ENCODE assay signal across 34 cellular contexts in the genomic region with DNA sequence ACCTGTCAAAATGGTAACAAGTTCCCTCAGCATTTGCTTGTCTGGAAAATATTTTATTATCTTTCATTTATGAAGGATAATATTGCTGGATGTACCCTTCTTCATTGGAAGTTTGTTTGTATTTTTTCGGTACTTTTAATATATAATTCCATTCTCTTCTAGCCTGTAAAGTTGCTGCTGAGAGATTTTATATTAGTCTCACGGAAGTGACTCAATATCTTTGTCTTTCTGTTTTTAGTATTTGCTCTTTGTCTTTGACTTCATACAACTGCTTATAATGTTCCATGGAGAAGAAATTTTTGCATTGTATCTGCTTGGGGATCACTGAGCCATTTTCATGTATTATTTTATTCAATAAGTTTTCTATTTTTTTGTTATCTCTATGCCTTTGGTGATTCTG.
"Had no signal": no experiment of that assay in that cellular context is flagged by ENCODE, and none has a peak within 500 bp of the region (broad histone marks: within the 10 kb centered on the region; RNA-seq: fewer than 3 reads in every experiment).

No MANE protein-coding gene starts in this region.

- H3K4me3 Mint-ChIP-seq: activated B cell treated with CpG ODN at 0.5 μM for 24 hours; activated CD8-positive, alpha-beta memory T cell treated with anti-CD3 and anti-CD28 coated beads, Interleukin-2, amount 10 ng/mL, durations not matched to agents 7 days and 5 days; activated CD8-positive, alpha-beta T cell treated with anti-CD3 and anti-CD28 coated beads, Interleukin-2, amount 10 ng/mL, durations not matched to agents 7 days and 5 days; activated naive CD4-positive, alpha-beta T cell treated with anti-CD3 and anti-CD28 coated beads, Interleukin-2, amount 10 ng/mL, durations not matched to agents 7 days and 5 days; activated naive CD8-positive, alpha-beta T cell treated with anti-CD3 and anti-CD28 coated beads, Interleukin-2, amount 10 ng/mL, durations not matched to agents 7 days and 5 days; activated T-helper 1 cell treated with anti-CD3 and anti-CD28 coated beads, Interleukin-12 subunit alpha, Interleukin-12 subunit beta, Interleukin-2, Interleukin-4 antibody, amounts not matched to agents 30 ng/mL and 10 ng/mL and 1 ng/mL, durations not matched to agents 14 hours and 24 hours and 36 hours; brain; central memory CD8-positive, alpha-beta T cell; effector memory CD8-positive, alpha-beta T cell; T-helper 17 cell; T-helper 2 cell treated with Interferon-gamma antibody and Interleukin-4, amounts not matched to agents 5 μg/mL and 100 μg/mL, for 36 hours had no signal

- H3K4me3 ChIP-seq: ascending aorta, breast epithelium, esophagus squamous epithelium had no signal

- H3K27ac Mint-ChIP-seq: activated B cell treated with CpG ODN at 0.5 μM for 24 hours; activated CD8-positive, alpha-beta memory T cell treated with anti-CD3 and anti-CD28 coated beads, Interleukin-2, amount 10 ng/mL, durations not matched to agents 7 days and 5 days; activated CD8-positive, alpha-beta T cell treated with anti-CD3 and anti-CD28 coated beads, Interleukin-2, amount 10 ng/mL, durations not matched to agents 7 days and 5 days; activated naive CD4-positive, alpha-beta T cell treated with anti-CD3 and anti-CD28 coated beads, Interleukin-2, amount 10 ng/mL, durations not matched to agents 7 days and 5 days; activated naive CD4-positive, alpha-beta T cell treated with anti-CD3 and anti-CD28 coated beads, Interleukin-2, amount 50 U/mL, for 72 hours; activated naive CD8-positive, alpha-beta T cell treated with anti-CD3 and anti-CD28 coated beads, Interleukin-2, amount 10 ng/mL, durations not matched to agents 7 days and 5 days; activated T-helper 1 cell treated with anti-CD3 and anti-CD28 coated beads, Interleukin-12 subunit alpha, Interleukin-12 subunit beta, Interleukin-2, Interleukin-4 antibody, amounts not matched to agents 30 ng/mL and 10 ng/mL and 1 ng/mL, durations not matched to agents 14 hours and 24 hours and 36 hours; activated T-helper 2 cell treated with anti-CD3 and anti-CD28 coated beads, Interferon-gamma antibody, Interleukin-2, Interleukin-4, amounts not matched to agents 10 μg/mL and 5 μg/mL and 100 μg/mL, durations not matched to agents 14 hours and 24 hours and 36 hours; brain; effector memory CD8-positive, alpha-beta T cell; T-helper 17 cell; T-helper 2 cell treated with Interferon-gamma antibody and Interleukin-4, amounts not matched to agents 5 μg/mL and 100 μg/mL, for 36 hours had no signal

- H3K4me1 ChIP-seq: ascending aorta, breast epithelium, esophagus squamous epithelium had no signal

- H3K36me3 Mint-ChIP-seq: activated CD8-positive, alpha-beta memory T cell treated with anti-CD3 and anti-CD28 coated beads, Interleukin-2, amount 10 ng/mL, durations not matched to agents 7 days and 5 days; activated naive CD4-positive, alpha-beta T cell treated with anti-CD3 and anti-CD28 coated beads, Interleukin-2, amount 10 ng/mL, durations not matched to agents 7 days and 5 days; activated naive CD8-positive, alpha-beta T cell treated with anti-CD3 and anti-CD28 coated beads, Interleukin-2, amount 10 ng/mL, durations not matched to agents 7 days and 5 days; brain had no signal

- H3K27ac ChIP-seq: ascending aorta, breast epithelium, epithelial cell of prostate, esophagus squamous epithelium, WERI-Rb-1 had no signal

- H3K27me3 Mint-ChIP-seq: activated B cell treated with CpG ODN at 0.5 μM for 24 hours; activated CD8-positive, alpha-beta memory T cell treated with anti-CD3 and anti-CD28 coated beads, Interleukin-2, amount 10 ng/mL, durations not matched to agents 7 days and 5 days; activated naive CD4-positive, alpha-beta T cell treated with anti-CD3 and anti-CD28 coated beads, Interleukin-2, amount 10 ng/mL, durations not matched to agents 7 days and 5 days; activated naive CD8-positive, alpha-beta T cell treated with anti-CD3 and anti-CD28 coated beads, Interleukin-2, amount 10 ng/mL, durations not matched to agents 7 days and 5 days; brain; central memory CD8-positive, alpha-beta T cell; effector memory CD8-positive, alpha-beta T cell; T-helper 17 cell had no signal

- H3K36me3 ChIP-seq: ascending aorta, breast epithelium, esophagus squamous epithelium, WERI-Rb-1 had no signal

- H3K27me3 ChIP-seq: ascending aorta, breast epithelium, esophagus squamous epithelium had no signal

- H3K9me3 ChIP-seq: ascending aorta, breast epithelium had no signal

- H3K4me1 Mint-ChIP-seq: activated B cell treated with CpG ODN at 0.5 μM for 24 hours; activated CD8-positive, alpha-beta memory T cell treated with anti-CD3 and anti-CD28 coated beads, Interleukin-2, amount 10 ng/mL, durations not matched to agents 7 days and 5 days; activated naive CD4-positive, alpha-beta T cell treated with anti-CD3 and anti-CD28 coated beads, Interleukin-2, amount 10 ng/mL, durations not matched to agents 7 days and 5 days; activated naive CD8-positive, alpha-beta T cell treated with anti-CD3 and anti-CD28 coated beads, Interleukin-2, amount 10 ng/mL, durations not matched to agents 7 days and 5 days; brain; central memory CD8-positive, alpha-beta T cell; T-helper 17 cell had no signal

- DNase-seq: activated B cell treated with CpG ODN at 0.5 μM for 24 hours; activated CD4-positive, alpha-beta T cell treated with anti-CD3 and anti-CD28 coated beads for 48 hours; activated CD4-positive, alpha-beta T cell treated with anti-CD3 and anti-CD28 coated beads, Interleukin-2, amount 50 U/mL, for 1 hour; activated CD4-positive, alpha-beta T cell treated with anti-CD3 and anti-CD28 coated beads, Interleukin-2, amount 50 U/mL, for 48 hours; activated CD8-positive, alpha-beta memory T cell treated with anti-CD3 and anti-CD28 coated beads, Interleukin-2, amount 10 ng/mL, durations not matched to agents 7 days and 5 days; activated CD8-positive, alpha-beta memory T cell treated with anti-CD3 and anti-CD28 coated beads, Interleukin-2, amount 50 U/mL, for 4 hours; activated CD8-positive, alpha-beta T cell treated with anti-CD3 and anti-CD28 coated beads, Interleukin-2, amount 10 ng/mL, durations not matched to agents 7 days and 5 days; activated gamma-delta T cell; activated naive CD4-positive, alpha-beta T cell; activated naive CD4-positive, alpha-beta T cell treated with anti-CD3 and anti-CD28 coated beads, Interleukin-2, amount 10 ng/mL, durations not matched to agents 7 days and 5 days; activated naive CD8-positive, alpha-beta T cell treated with anti-CD3 and anti-CD28 coated beads, Interleukin-2, amount 10 ng/mL, durations not matched to agents 7 days and 5 days; activated T-cell treated with anti-CD3 and anti-CD28 coated beads, Interleukin-2, amount 50 U/mL, for 1 hour; activated T-cell treated with anti-CD3 and anti-CD28 coated beads, Interleukin-2, amount 50 U/mL, for 48 hours; cortex of kidney; dermis blood vessel endothelial cell; effector CD4-positive, alpha-beta T cell; effector memory CD8-positive, alpha-beta T cell; esophagus squamous epithelium; foreskin fibroblast; head of caudate nucleus; hippocampal formation; T-helper 17 cell; T1000; WERI-Rb-1 had no signal

- ATAC-seq: activated CD4-positive, CD25-positive, alpha-beta regulatory T cell treated with anti-CD3 and anti-CD28 coated beads, Interleukin-2, amount 50 U/mL, for 24 hours; activated CD8-positive, alpha-beta memory T cell treated with anti-CD3 and anti-CD28 coated beads, Interleukin-2, amount 10 ng/mL, durations not matched to agents 7 days and 5 days; activated CD8-positive, alpha-beta T cell treated with anti-CD3 and anti-CD28 coated beads, Interleukin-2, amount 10 ng/mL, durations not matched to agents 7 days and 5 days; activated naive CD4-positive, alpha-beta T cell treated with anti-CD3 and anti-CD28 coated beads, Interleukin-2, amount 50 U/mL, for 72 hours; effector memory CD8-positive, alpha-beta T cell; T-helper 17 cell had no signal
